ENCODE assay signal across 13 cellular contexts in genomic region chr6:49629485-49630088, GRCh38. TPM values are rescaled to one million over a fixed set of nuclear protein-coding genes. Genes with fewer than 3 reads are reported as not detected.
"Had no signal": no experiment of that assay in that cellular context is flagged by ENCODE, and none has a peak within 500 bp of the region (broad histone marks: within the 10 kb centered on the region; RNA-seq: fewer than 3 reads in every experiment).

No MANE protein-coding gene starts in this region.

RNA-seq across cellular contexts. Expression of gene RHAG, which starts 7.1 kb away (rescaled TPM):
- total RNA-seq: activated B cell treated with CpG ODN at 0.5 μM for 24 hours; activated CD4-positive, alpha-beta memory T cell treated with anti-CD3 and anti-CD28 coated beads for 36 hours; activated CD4-positive, alpha-beta memory T cell treated with anti-CD3 and anti-CD28 coated beads, Interleukin-2, amount 10 ng/mL, durations not matched to agents 7 days and 5 days; activated CD4-positive, alpha-beta T cell treated with anti-CD3 and anti-CD28 coated beads for 36 hours; activated CD4-positive, alpha-beta T cell treated with anti-CD3 and anti-CD28 coated beads, Interleukin-2, amount 10 ng/mL, durations not matched to agents 24 days and 14 days; activated CD4-positive, alpha-beta T cell treated with anti-CD3 and anti-CD28 coated beads, Interleukin-2, amount 10 ng/mL, durations not matched to agents 7 days and 5 days; activated CD8-positive, alpha-beta memory T cell treated with anti-CD3 and anti-CD28 coated beads for 36 hours; activated CD8-positive, alpha-beta memory T cell treated with anti-CD3 and anti-CD28 coated beads, Interleukin-2, amount 10 ng/mL, durations not matched to agents 7 days and 5 days; activated CD8-positive, alpha-beta T cell treated with anti-CD3 and anti-CD28 coated beads for 36 hours; activated CD8-positive, alpha-beta T cell treated with anti-CD3 and anti-CD28 coated beads, Interleukin-2, amount 10 ng/mL, durations not matched to agents 7 days and 5 days; T-helper 1 cell treated with Interleukin-12 subunit alpha and Interleukin-12 subunit beta and Interleukin-4 antibody, amounts not matched to agents 30 ng/mL and 1 ng/mL, for 36 hours; T-helper 17 cell; T-helper 2 cell treated with Interferon-gamma antibody and Interleukin-4, amounts not matched to agents 100 ng/mL and 5 ng/mL, for 36 hours had no signal
